Comparison of ENCODE assay signal across 1 cellular context in genomic region chr3:125324341-125324740, GRCh38.
TF ChIP-seq lines count a peak whose summit lies in the region.

No MANE protein-coding gene starts in this region.

TF ChIP-seq in SK-N-SH treated with all-trans-retinoic acid at 6 μM for 48 hours, 23 proteins besides CTCF, POLR2A, EP300 and RAD21 (continued from another document):
- TF ChIP-seq CSRNP3 (CRISPR knock-in tag; IDR thresholded peaks at IDR 0.05) = no peak
- no peak for TF ChIP-seq GLIS3 (CRISPR knock-in tag; IDR thresholded peaks at IDR 0.05)
- TF ChIP-seq ZNF565 (CRISPR knock-in tag; conservative IDR thresholded peaks at IDR 0.05; ENCODE audit: low read depth) = no peak
